In the genomic region with DNA sequence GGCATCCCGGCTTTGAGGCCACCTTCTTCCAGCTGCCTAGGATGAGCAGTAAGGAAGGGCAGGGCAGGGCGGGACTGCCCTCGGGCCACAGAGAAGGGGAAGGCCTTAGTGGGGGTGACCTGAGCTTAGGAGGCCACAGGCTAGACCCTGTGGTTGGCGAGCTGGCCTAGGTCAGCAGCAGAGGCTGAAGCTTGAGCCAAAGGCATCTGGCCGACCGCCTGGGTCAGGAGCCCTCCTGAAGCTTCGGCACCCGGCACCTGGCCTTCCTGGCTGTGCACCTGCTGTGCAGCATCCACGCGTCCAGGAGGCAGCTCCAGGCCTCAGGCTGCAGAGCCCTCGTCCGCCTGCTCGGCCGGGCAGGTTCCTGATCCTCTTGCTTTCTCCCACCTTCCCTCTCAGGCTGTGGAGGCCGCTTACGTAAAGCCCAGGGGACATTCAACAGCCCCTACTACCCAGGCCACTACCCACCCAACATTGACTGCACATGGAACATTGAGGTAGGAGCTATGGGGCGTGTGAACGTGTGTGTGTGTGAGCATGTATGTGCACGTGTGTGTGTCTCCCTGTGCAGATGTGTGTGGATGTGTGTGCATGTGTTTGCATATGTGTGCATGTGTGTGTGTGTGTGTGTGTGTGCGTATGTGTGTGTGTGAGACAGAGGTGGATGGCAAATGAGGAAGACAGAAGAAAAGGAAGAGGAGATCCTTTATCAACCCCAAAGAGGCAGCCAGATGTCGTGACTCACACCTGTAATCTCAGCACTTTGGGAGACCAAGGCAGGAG, we compare ENCODE assay signal across 1 cellular context.
TF ChIP-seq lines count a peak whose summit lies in the region.

No MANE protein-coding gene starts in this region.

TF ChIP-seq in GM12878, 131 proteins besides CTCF, POLR2A, EP300 and RAD21:
- TF ChIP-seq, protein P1, sequence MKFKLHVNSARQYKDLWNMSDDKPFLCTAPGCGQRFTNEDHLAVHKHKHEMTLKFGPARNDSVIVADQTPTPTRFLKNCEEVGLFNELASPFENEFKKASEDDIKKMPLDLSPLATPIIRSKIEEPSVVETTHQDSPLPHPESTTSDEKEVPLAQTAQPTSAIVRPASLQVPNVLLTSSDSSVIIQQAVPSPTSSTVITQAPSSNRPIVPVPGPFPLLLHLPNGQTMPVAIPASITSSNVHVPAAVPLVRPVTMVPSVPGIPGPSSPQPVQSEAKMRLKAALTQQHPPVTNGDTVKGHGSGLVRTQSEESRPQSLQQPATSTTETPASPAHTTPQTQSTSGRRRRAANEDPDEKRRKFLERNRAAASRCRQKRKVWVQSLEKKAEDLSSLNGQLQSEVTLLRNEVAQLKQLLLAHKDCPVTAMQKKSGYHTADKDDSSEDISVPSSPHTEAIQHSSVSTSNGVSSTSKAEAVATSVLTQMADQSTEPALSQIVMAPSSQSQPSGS (IDR thresholded peaks at IDR 0.05; ENCODE audit: low read length): no peak
- TF ChIP-seq CBX5 (IDR thresholded peaks at IDR 0.05; ENCODE audit: low read depth): no peak
- no peak for TF ChIP-seq IRF4 (IDR thresholded peaks at IDR 0.05; ENCODE audit: low read depth, low read length)
- TF ChIP-seq BRCA1 (IDR thresholded peaks at IDR 0.05; ENCODE audit: low read depth, low read length): no peak
- no peak for TF ChIP-seq GABPA (IDR thresholded peaks at IDR 0.05; ENCODE audit: low read depth)
- TF ChIP-seq NFYA (IDR thresholded peaks at IDR 0.05; ENCODE audit: borderline replicate concordance, low read depth, low read length): no peak
- TF ChIP-seq, protein P2, sequence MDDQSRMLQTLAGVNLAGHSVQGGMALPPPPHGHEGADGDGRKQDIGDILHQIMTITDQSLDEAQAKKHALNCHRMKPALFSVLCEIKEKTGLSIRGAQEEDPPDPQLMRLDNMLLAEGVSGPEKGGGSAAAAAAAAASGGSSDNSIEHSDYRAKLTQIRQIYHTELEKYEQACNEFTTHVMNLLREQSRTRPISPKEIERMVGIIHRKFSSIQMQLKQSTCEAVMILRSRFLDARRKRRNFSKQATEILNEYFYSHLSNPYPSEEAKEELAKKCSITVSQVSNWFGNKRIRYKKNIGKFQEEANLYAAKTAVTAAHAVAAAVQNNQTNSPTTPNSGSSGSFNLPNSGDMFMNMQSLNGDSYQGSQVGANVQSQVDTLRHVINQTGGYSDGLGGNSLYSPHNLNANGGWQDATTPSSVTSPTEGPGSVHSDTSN (IDR thresholded peaks at IDR 0.05; ENCODE audit: insufficient replicate concordance, low read depth, low read length): peak; percentile 69
- no peak for TF ChIP-seq CREB1 (IDR thresholded peaks at IDR 0.05; ENCODE audit: low read depth)
- TF ChIP-seq, protein P3, sequence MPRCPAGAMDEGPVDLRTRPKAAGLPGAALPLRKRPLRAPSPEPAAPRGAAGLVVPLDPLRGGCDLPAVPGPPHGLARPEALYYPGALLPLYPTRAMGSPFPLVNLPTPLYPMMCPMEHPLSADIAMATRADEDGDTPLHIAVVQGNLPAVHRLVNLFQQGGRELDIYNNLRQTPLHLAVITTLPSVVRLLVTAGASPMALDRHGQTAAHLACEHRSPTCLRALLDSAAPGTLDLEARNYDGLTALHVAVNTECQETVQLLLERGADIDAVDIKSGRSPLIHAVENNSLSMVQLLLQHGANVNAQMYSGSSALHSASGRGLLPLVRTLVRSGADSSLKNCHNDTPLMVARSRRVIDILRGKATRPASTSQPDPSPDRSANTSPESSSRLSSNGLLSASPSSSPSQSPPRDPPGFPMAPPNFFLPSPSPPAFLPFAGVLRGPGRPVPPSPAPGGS (IDR thresholded peaks at IDR 0.05; ENCODE audit: borderline replicate concordance, insufficient read depth, low read depth, low read length, poor library complexity, severe bottlenecking): peak; percentile 92
- no peak for TF ChIP-seq ZNF274 (IDR thresholded peaks at IDR 0.05; ENCODE audit: insufficient read depth, insufficient read length)
- no peak for TF ChIP-seq HCFC1 (IDR thresholded peaks at IDR 0.05; ENCODE audit: low read length)
- no peak for TF ChIP-seq LARP7 (IDR thresholded peaks at IDR 0.05)
